In genomic region chr10:124748206-124748605, GRCh38 we compare ENCODE assay signal across 21 cellular contexts. TPM values are rescaled to one million over a fixed set of nuclear protein-coding genes. Genes with fewer than 3 reads are reported as not detected.
DNase-seq lines count a peak whose midpoint lies in the region; ATAC-seq and TF ChIP-seq lines count a peak whose summit lies in the region.
"Had no signal": no experiment of that assay in that cellular context is flagged by ENCODE, and none has a peak within 500 bp of the region (broad histone marks: within the 10 kb centered on the region; RNA-seq: fewer than 3 reads in every experiment).

No MANE protein-coding gene starts in this region.

- no peaks in the 10 kb centered on the region for H3K9me3 ChIP-seq in transverse colon
- H3K9me3 ChIP-seq: esophagus muscularis mucosa, heart left ventricle, thyroid gland had no signal

- ATAC-seq in activated naive CD4-positive, alpha-beta T cell treated with anti-CD3 and anti-CD28 coated beads, Interleukin-2, amount 50 U/mL, for 72 hours: no peak
- no peak for ATAC-seq in left colon
- no peak for ATAC-seq in HG02798 (IDR thresholded peaks at IDR 0.05; ENCODE audit: poor library complexity, unreplicated experiment)
- ATAC-seq: activated CD4-positive, alpha-beta T cell treated with anti-CD3 and anti-CD28 coated beads for 36 hours; foreskin keratinocyte; heart left ventricle; stimulated activated naive CD8-positive, alpha-beta T cell treated with anti-CD3 and anti-CD28 coated beads, Interleukin-15, Interleukin-2, amounts not matched to agents 100 U/mL and 50 U/mL, for 24 hours had no signal

- no peak overlapping the region for H3K4me3 Mint-ChIP-seq in activated naive CD4-positive, alpha-beta T cell treated with anti-CD3 and anti-CD28 coated beads for 36 hours
- H3K4me3 Mint-ChIP-seq: activated CD4-positive, alpha-beta T cell treated with anti-CD3 and anti-CD28 coated beads for 36 hours; activated naive CD4-positive, alpha-beta T cell treated with anti-CD3 and anti-CD28 coated beads, Interleukin-2, amount 10 ng/mL, durations not matched to agents 7 days and 5 days had no signal

- DNase-seq in activated naive CD4-positive, alpha-beta T cell treated with anti-CD3 and anti-CD28 coated beads for 36 hours: peak; percentile 33
- DNase-seq in activated naive CD4-positive, alpha-beta T cell treated with anti-CD3 and anti-CD28 coated beads, Interleukin-2, amount 50 U/mL, for 72 hours (ENCODE audit: low spot score in 2 of 2): no peak
- peak; percentile 9 for DNase-seq in RKO (ENCODE audit: low spot score)
- DNase-seq in left colon: peak; percentile 31 to 33
- DNase-seq in transverse colon: no peak
- DNase-seq in NCI-H748 (lab: John Stamatoyannopoulos, UW; ENCODE audit: unreplicated experiment): no peak
- no peak for DNase-seq in amniotic stem cell (lab: John Stamatoyannopoulos, UW)
- DNase-seq: activated CD4-positive, alpha-beta T cell treated with anti-CD3 and anti-CD28 coated beads for 36 hours; activated naive CD4-positive, alpha-beta T cell treated with anti-CD3 and anti-CD28 coated beads, Interleukin-2, amount 10 ng/mL, durations not matched to agents 7 days and 5 days; anterior cingulate cortex; cortex of kidney; foreskin keratinocyte; heart left ventricle; KBM-7; naive B cell; NCI-H1417 treated with DMSO at 0.1 percent for 48 hours; NCI-H82; stimulated activated naive CD8-positive, alpha-beta T cell treated with anti-CD3 and anti-CD28 coated beads, Interleukin-15, Interleukin-2, amounts not matched to agents 100 U/mL and 50 U/mL, for 24 hours had no signal

- CTCF ChIA-PET in activated naive CD4-positive, alpha-beta T cell treated with anti-CD3 and anti-CD28 coated beads for 36 hours (lab: Charles Lee): interaction anchor here (0.7 to 3.9 kb wide), 7 partner anchors 29 to 220 kb away, joined by 3 to 18 read pairs (median 6); no protein-coding TSS in a partner anchor

- intact Hi-C loops in activated naive CD4-positive, alpha-beta T cell treated with anti-CD3 and anti-CD28 coated beads for 36 hours (cut with micrococcal nuclease): no loop called here
- intact Hi-C loops in left colon (cut with DNase I, micrococcal nuclease): loop anchor here in 1 of 2 donors (5.0 to 10.0 kb wide), 2 partner anchors 113 to 216 kb away; no protein-coding TSS in a partner anchor
- intact Hi-C loops in transverse colon (cut with DNase I; ENCODE audit: low total_unique reads): no loop called here

- no peak for TF ChIP-seq POLR2A in transverse colon (IDR thresholded peaks at IDR 0.05)

- in situ Hi-C loops in transverse colon (cut with MboI; ENCODE audit: low pct_ligation_motif_present in 1 of 4, low pct_unique_long_range_greater_than_20kb in 1 of 4, low sequenced_read_pairs in 3 of 4): loop anchor here (5.0 to 25.0 kb wide), 3 partner anchors 111 to 213 kb away; no protein-coding TSS in a partner anchor

- H3K27ac ChIP-seq in transverse colon: peak overlapping the region; percentile 59 to 94 (median 88)
- H3K27ac ChIP-seq: esophagus muscularis mucosa had no signal

- peaks cover 11 to 44% (median 28%) of the 10 kb centered on the region in 4 donors for H3K4me1 ChIP-seq in transverse colon

- no peaks in the 10 kb centered on the region for H3K9me3 Mint-ChIP-seq in activated naive CD4-positive, alpha-beta T cell treated with anti-CD3 and anti-CD28 coated beads for 36 hours
- no peaks in the 10 kb centered on the region for H3K9me3 Mint-ChIP-seq in activated naive CD4-positive, alpha-beta T cell treated with anti-CD3 and anti-CD28 coated beads, Interleukin-2, amount 50 U/mL, for 72 hours
- H3K9me3 Mint-ChIP-seq: activated naive CD4-positive, alpha-beta T cell treated with anti-CD3 and anti-CD28 coated beads, Interleukin-2, amount 10 ng/mL, durations not matched to agents 7 days and 5 days; naive B cell had no signal

- TF ChIP-seq EP300 in transverse colon (IDR thresholded peaks at IDR 0.05; ENCODE audit: low read depth): no peak

- H3K4me1 Mint-ChIP-seq in activated naive CD4-positive, alpha-beta T cell treated with anti-CD3 and anti-CD28 coated beads for 36 hours (ENCODE audit: low read depth): peaks cover 18% of the 10 kb centered on the region

- no peaks in the 10 kb centered on the region for H3K36me3 ChIP-seq in transverse colon
- H3K36me3 ChIP-seq: thyroid gland had no signal

- no peak overlapping the region for H3K4me3 ChIP-seq in transverse colon
- H3K4me3 ChIP-seq: esophagus muscularis mucosa, heart left ventricle, thyroid gland had no signal

- no peak for TF ChIP-seq CTCF in transverse colon (IDR thresholded peaks at IDR 0.05)

- WGBS in transverse colon (ENCODE audit: low coverage in 1 of 2), 2 donors: 88 to 90% methylated on average over 3 of the region's 3 CpGs

- H3K27me3 Mint-ChIP-seq in activated naive CD4-positive, alpha-beta T cell treated with anti-CD3 and anti-CD28 coated beads for 36 hours (ENCODE audit: low read depth): no peaks in the 10 kb centered on the region
- H3K27me3 Mint-ChIP-seq: activated CD4-positive, alpha-beta T cell treated with anti-CD3 and anti-CD28 coated beads for 36 hours; activated naive CD4-positive, alpha-beta T cell treated with anti-CD3 and anti-CD28 coated beads, Interleukin-2, amount 10 ng/mL, durations not matched to agents 7 days and 5 days; naive B cell had no signal

- H3K36me3 Mint-ChIP-seq in activated naive CD4-positive, alpha-beta T cell treated with anti-CD3 and anti-CD28 coated beads for 36 hours (ENCODE audit: low read depth): peaks cover 6% of the 10 kb centered on the region
- peaks cover 5% of the 10 kb centered on the region in 2 donors for H3K36me3 Mint-ChIP-seq in activated naive CD4-positive, alpha-beta T cell treated with anti-CD3 and anti-CD28 coated beads, Interleukin-2, amount 50 U/mL, for 72 hours
- H3K36me3 Mint-ChIP-seq: naive B cell had no signal

- no peak overlapping the region for H3K27ac Mint-ChIP-seq in activated naive CD4-positive, alpha-beta T cell treated with anti-CD3 and anti-CD28 coated beads for 36 hours
- no peak overlapping the region for H3K27ac Mint-ChIP-seq in activated naive CD4-positive, alpha-beta T cell treated with anti-CD3 and anti-CD28 coated beads, Interleukin-2, amount 50 U/mL, for 72 hours
- H3K27ac Mint-ChIP-seq: activated naive CD4-positive, alpha-beta T cell treated with anti-CD3 and anti-CD28 coated beads, Interleukin-2, amount 10 ng/mL, durations not matched to agents 7 days and 5 days had no signal

- no peaks in the 10 kb centered on the region for H3K27me3 ChIP-seq in transverse colon
- H3K27me3 ChIP-seq: esophagus muscularis mucosa, foreskin keratinocyte, heart left ventricle, thyroid gland had no signal

RNA-seq across cellular contexts. Expression of gene FAM53B, which starts 4.0 kb away (rescaled TPM):
- total RNA-seq in activated naive CD4-positive, alpha-beta T cell treated with anti-CD3 and anti-CD28 coated beads for 36 hours: 10 to 100 TPM; 11.8 to 11.9 TPM
- total RNA-seq in activated naive CD4-positive, alpha-beta T cell treated with anti-CD3 and anti-CD28 coated beads, Interleukin-2, amount 50 U/mL, for 72 hours: 10 to 100 TPM in 1 of 2 donors, 1 to 10 TPM in 1; 6.1 to 11.8 TPM
- 10 to 100 TPM; 31.6 to 48.0 TPM for total RNA-seq in left colon
- total RNA-seq in transverse colon: 100 to 1,000 TPM in 1 of 4 donors, 10 to 100 TPM in 3; 41.0 to 110 (median 50.0) TPM

RNA-seq across cellular contexts. Expression of gene EEF1AKMT2, which starts 43.5 kb away (rescaled TPM):
- 10 to 100 TPM; 22.5 to 25.5 TPM for total RNA-seq in activated naive CD4-positive, alpha-beta T cell treated with anti-CD3 and anti-CD28 coated beads for 36 hours
- 10 to 100 TPM in 1 of 2 donors, 1 to 10 TPM in 1; 1.1 to 27.7 TPM for total RNA-seq in activated naive CD4-positive, alpha-beta T cell treated with anti-CD3 and anti-CD28 coated beads, Interleukin-2, amount 50 U/mL, for 72 hours
- total RNA-seq in left colon (10 to 100 TPM; 15.6 to 18.0 TPM), transverse colon (10 to 100 TPM in 2 of 4 donors, 1 to 10 TPM in 2; 5.2 to 19.1 (median 10.6) TPM)

RNA-seq across cellular contexts. Expression of gene ABRAXAS2, which starts 53.4 kb away (rescaled TPM):
- 10 to 100 TPM; 16.6 to 17.9 TPM for total RNA-seq in activated naive CD4-positive, alpha-beta T cell treated with anti-CD3 and anti-CD28 coated beads for 36 hours
- 10 to 100 TPM; 10.2 to 19.1 TPM for total RNA-seq in activated naive CD4-positive, alpha-beta T cell treated with anti-CD3 and anti-CD28 coated beads, Interleukin-2, amount 50 U/mL, for 72 hours
- total RNA-seq in left colon (10 to 100 TPM; 13.2 to 14.4 TPM), transverse colon (10 to 100 TPM in 3 of 4 donors, 1 to 10 TPM in 1; 2.2 to 16.2 (median 14.5) TPM)

Comparison
In these comparisons a context has a peak if more than half of its experiments do, and no peak if none do; other contexts are left out.
1. DNase-seq: peak in activated naive CD4-positive, alpha-beta T cell treated with anti-CD3 and anti-CD28 coated beads for 36 hours (single experiment), RKO (single experiment) and left colon (2 of 2); none in activated naive CD4-positive, alpha-beta T cell treated with anti-CD3 and anti-CD28 coated beads, Interleukin-2, amount 50 U/mL, for 72 hours (0 of 2), transverse colon (single experiment), NCI-H748 (single experiment) and amniotic stem cell (single experiment).